Comparison of ENCODE assay signal across 24 cellular contexts in the genomic region with DNA sequence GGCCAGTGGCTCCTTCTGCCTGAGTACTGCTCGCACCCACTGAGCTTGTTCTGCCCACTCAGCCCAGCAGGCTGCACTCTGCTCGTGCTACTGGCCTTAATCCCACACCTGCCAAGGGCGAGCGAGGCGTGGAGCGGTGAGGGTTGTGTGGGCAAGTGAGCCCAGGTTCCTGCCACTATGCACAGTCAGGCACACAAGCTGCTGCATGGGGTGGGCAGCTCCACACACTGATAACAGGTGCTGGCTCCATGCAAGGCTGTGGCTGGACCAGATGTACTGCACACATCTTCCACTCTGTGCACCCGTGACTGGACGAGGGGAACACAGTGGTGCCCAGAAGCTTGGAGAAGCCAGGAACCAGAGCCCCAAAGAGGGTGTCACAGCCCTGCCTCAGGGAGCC.
DNase-seq lines count a peak whose midpoint lies in the region; ATAC-seq, FAIRE-seq and TF ChIP-seq lines count a peak whose summit lies in the region.
"Had no signal": no experiment of that assay in that cellular context is flagged by ENCODE, and none has a peak within 500 bp of the region (broad histone marks: within the 10 kb centered on the region; RNA-seq: fewer than 3 reads in every experiment).

No MANE protein-coding gene starts in this region.

- peak; percentile 23 for DNase-seq in Right ventricle myocardium superior
- DNase-seq in left ventricle myocardium superior, result no peak
- no peak for DNase-seq in HTR-8/SVneo (ENCODE audit: insufficient read length, low spot score)
- peak; percentile 66 for DNase-seq in spleen
- DNase-seq in GM12891 (ENCODE audit: insufficient read length, low spot score), result no peak
- no peak for DNase-seq in NCI-H2171 treated with DMSO at 0.1 percent for 48 hours (lab: John Stamatoyannopoulos, UW)
- no peak for DNase-seq in coronary artery (ENCODE audit: low spot score)
- DNase-seq: CD4-positive, CD25-positive, alpha-beta regulatory T cell; DMS53; KBM-7; MG63; NCI-H2029; NCI-H446 treated with DMSO at 0.1 percent for 48 hours; NCI-H526; NCI-H82; NK-92 treated with Interleukin-12 subunit alpha and Interleukin-12 subunit beta, amount 100 ng/mL, for 24 hours; PC-9; RPMI8226; SK-N-SH; SW 1271 had no signal

- peaks cover 0 to 22% (median 0%) of the 10 kb centered on the region in 6 donors for H3K36me3 ChIP-seq in spleen

- intact Hi-C loops in Right ventricle myocardium superior (cut with DNase I), result loop anchor here (10.0 kb wide), 3 partner anchors 458 to 1158 kb away; no protein-coding TSS in a partner anchor
- intact Hi-C loops in left ventricle myocardium superior (cut with micrococcal nuclease), result loop anchor here (10.0 kb wide), 3 partner anchors 548 to 1158 kb away; no protein-coding TSS in a partner anchor
- intact Hi-C loops in spleen (cut with DNase I; ENCODE audit: low total_unique reads), result no loop called here

- H3K4me3 ChIP-seq in spleen, result no peak overlapping the region
- no peak overlapping the region for H3K4me3 ChIP-seq in coronary artery
- H3K4me3 ChIP-seq: GM23338, MG63, PC-9 had no signal

- TF ChIP-seq POLR2A in spleen (IDR thresholded peaks at IDR 0.05), result no peak
- TF ChIP-seq POLR2A in GM12891 (IDR thresholded peaks at IDR 0.05; ENCODE audit: low read depth, low read length), result no peak

- FAIRE-seq in HTR-8/SVneo (lab: Jason Lieb, UNC), result peak; percentile 74
- no peak for FAIRE-seq in GM12891 (lab: Jason Lieb, UNC)

- H3K4me1 ChIP-seq in spleen, result no peaks in the 10 kb centered on the region

- H3K27me3 ChIP-seq in spleen (replicated peaks in 1 of 7), result no peaks in the 10 kb centered on the region
- H3K27me3 ChIP-seq: MG63 had no signal

- 94 to 100% (median 97%) methylated on average over 6 to 8 of the region's 8 CpGs for WGBS in spleen, 5 donors

- no peak overlapping the region for H3K27ac ChIP-seq in spleen
- H3K27ac ChIP-seq in coronary artery, result no peak overlapping the region
- H3K27ac ChIP-seq: HL-60, PC-9 had no signal

- H3K9me3 ChIP-seq in spleen, result no peaks in the 10 kb centered on the region
- H3K9me3 ChIP-seq: MG63, SK-N-SH had no signal

- ATAC-seq in Right ventricle myocardium superior (ENCODE audit: poor library complexity) (no peak), left ventricle myocardium superior (no peak), esophagus mucosa (peak; percentile 15)
- ATAC-seq: HCT116 had no signal

- no peak for TF ChIP-seq CTCF in spleen (IDR thresholded peaks at IDR 0.05 in 8 of 11, conservative IDR thresholded peaks at IDR 0.05 in 3 of 11)
- TF ChIP-seq CTCF in coronary artery (IDR thresholded peaks at IDR 0.05), result no peak

TF ChIP-seq in GM12891, 5 proteins besides CTCF, POLR2A, EP300 and RAD21:
- no peak for TF ChIP-seq POLR2AphosphoS5 (IDR thresholded peaks at IDR 0.05; ENCODE audit: low read depth, low read length)
- TF ChIP-seq POU2F2 (IDR thresholded peaks at IDR 0.05; ENCODE audit: low read depth, low read length), result no peak
- no peak for TF ChIP-seq TAF1 (IDR thresholded peaks at IDR 0.05; ENCODE audit: low read depth, low read length)
- TF ChIP-seq PAX5 (IDR thresholded peaks at IDR 0.05; ENCODE audit: insufficient read depth, low read length, severe bottlenecking), result no peak
- TF ChIP-seq SPI1 (IDR thresholded peaks at IDR 0.05; ENCODE audit: low read depth, low read length), result no peak

Comparison
In these comparisons a context has a peak if more than half of its experiments do, and no peak if none do; other contexts are left out.
1. DNase-seq: peak in Right ventricle myocardium superior (single experiment) and spleen (single experiment); none in left ventricle myocardium superior (single experiment), HTR-8/SVneo (single experiment), GM12891 (single experiment), NCI-H2171 treated with DMSO at 0.1 percent for 48 hours (single experiment) and coronary artery (single experiment).